12 cellular contexts compared by ENCODE assay signal in genomic region chr7:85104432-85105205, GRCh38.
A peak's percentile ranks its signal among the peaks of the same experiment; 100 is the strongest.
DNase-seq lines count a peak whose midpoint lies in the region; ATAC-seq, FAIRE-seq and TF ChIP-seq lines count a peak whose summit lies in the region.
"Had no signal": no experiment of that assay in that cellular context is flagged by ENCODE, and none has a peak within 500 bp of the region (broad histone marks: within the 10 kb centered on the region; RNA-seq: fewer than 3 reads in every experiment).

No MANE protein-coding gene starts in this region.

- intact Hi-C loops in endothelial cell of umbilical vein (cut with micrococcal nuclease) (loop anchor here (1.0 to 10.0 kb wide), 2 partner anchors 82 to 470 kb away; no protein-coding TSS in a partner anchor), Caco-2 (cut with micrococcal nuclease; ENCODE audit: unreplicated experiment) (no loop called here)

- no peaks in the 10 kb centered on the region for H3K9me3 Mint-ChIP-seq in activated T-cell treated with anti-CD3 and anti-CD28 coated beads, Interleukin-2, amount 50 U/mL, for 24 hours
- H3K9me3 Mint-ChIP-seq in Caco-2 (ENCODE audit: unreplicated experiment), result no peaks in the 10 kb centered on the region
- H3K9me3 Mint-ChIP-seq: activated T-helper 2 cell treated with anti-CD3 and anti-CD28 coated beads, Interferon-gamma antibody, Interleukin-2, Interleukin-4, amounts not matched to agents 10 μg/mL and 5 μg/mL and 100 μg/mL, durations not matched to agents 14 hours and 24 hours and 36 hours had no signal

- FAIRE-seq in endothelial cell of umbilical vein (lab: Jason Lieb, UNC), result peak; percentile 70

- no peaks in the 10 kb centered on the region for H3K27me3 Mint-ChIP-seq in activated T-cell treated with anti-CD3 and anti-CD28 coated beads, Interleukin-2, amount 50 U/mL, for 24 hours
- H3K27me3 Mint-ChIP-seq in Caco-2 (ENCODE audit: insufficient read depth, unreplicated experiment), result peaks cover 4% of the 10 kb centered on the region
- H3K27me3 Mint-ChIP-seq: CD4-positive, alpha-beta memory T cell had no signal

- no peaks in the 10 kb centered on the region for H3K36me3 Mint-ChIP-seq in activated T-cell treated with anti-CD3 and anti-CD28 coated beads, Interleukin-2, amount 50 U/mL, for 24 hours (ENCODE audit: low read depth)
- no peaks in the 10 kb centered on the region for H3K36me3 Mint-ChIP-seq in Caco-2 (ENCODE audit: insufficient read depth, unreplicated experiment)
- H3K36me3 Mint-ChIP-seq: CD4-positive, alpha-beta memory T cell had no signal

- H3K4me2 ChIP-seq in endothelial cell of umbilical vein (ENCODE audit: insufficient read depth, low read length), result peak overlapping the region; percentile 92

- no peak for TF ChIP-seq POLR2A in endothelial cell of umbilical vein (IDR thresholded peaks at IDR 0.05; ENCODE audit: low read depth, low read length)

- H3K9me3 ChIP-seq in endothelial cell of umbilical vein (replicated peaks; ENCODE audit: control insufficient read depth, insufficient read depth, low read length), result no peaks in the 10 kb centered on the region
- no peaks in the 10 kb centered on the region for H3K9me3 ChIP-seq in Caco-2

- TF ChIP-seq CTCF in endothelial cell of umbilical vein (IDR thresholded peaks at IDR 0.05; ENCODE audit: extremely low read depth in 1 of 2, insufficient read depth in 1 of 2, low read depth in 1 of 2, low read length in 2 of 2), result no peak
- TF ChIP-seq CTCF in omental fat pad (IDR thresholded peaks at IDR 0.05), result no peak
- no peak for TF ChIP-seq CTCF in Caco-2 (IDR thresholded peaks at IDR 0.05; ENCODE audit: insufficient read depth in 1 of 2, low read depth in 1 of 2, low read length in 1 of 2, severe bottlenecking in 1 of 2, unreplicated experiment in 1 of 2)

- peak overlapping the region; percentile 65 for H3K9ac ChIP-seq in endothelial cell of umbilical vein (replicated peaks; ENCODE audit: extremely low read depth, insufficient read depth, low read length)

- H3K4me3 ChIP-seq in endothelial cell of umbilical vein (replicated peaks in 1 of 3; ENCODE audit: insufficient read depth in 1 of 3, low read depth in 1 of 3, low read length in 3 of 3), result peak overlapping the region in 1 of 3 experiments; percentile 45
- H3K4me3 ChIP-seq in Caco-2 (ENCODE audit: low read depth, low read length), result no peak overlapping the region

- H3K9me1 ChIP-seq in endothelial cell of umbilical vein (replicated peaks; ENCODE audit: control insufficient read depth, extremely low read depth, insufficient read depth, low read length), result no peaks in the 10 kb centered on the region

- H3K4me1 Mint-ChIP-seq in activated T-cell treated with anti-CD3 and anti-CD28 coated beads, Interleukin-2, amount 50 U/mL, for 24 hours (ENCODE audit: low read depth), result no peaks in the 10 kb centered on the region
- H3K4me1 Mint-ChIP-seq in Caco-2 (ENCODE audit: low read depth, unreplicated experiment), result peaks cover 6% of the 10 kb centered on the region
- H3K4me1 Mint-ChIP-seq: CD4-positive, alpha-beta memory T cell had no signal

- no peaks in the 10 kb centered on the region for H3K27me3 ChIP-seq in endothelial cell of umbilical vein (ENCODE audit: control insufficient read depth in 2 of 2, insufficient read depth in 2 of 2, low read length in 2 of 2)
- H3K27me3 ChIP-seq in Caco-2 (replicated peaks; ENCODE audit: control insufficient read depth, insufficient read depth, low read length), result no peaks in the 10 kb centered on the region

- H3K79me2 ChIP-seq in endothelial cell of umbilical vein (ENCODE audit: control insufficient read depth, insufficient read depth, low read length), result no peaks in the 10 kb centered on the region

- DNase-seq in EL (peak; percentile 73), NOMO-1 (lab: John Stamatoyannopoulos, UW; ENCODE audit: unreplicated experiment in 2 of 2) (peak; percentile 65 to 93), endothelial cell of umbilical vein (ENCODE audit: low read depth, low spot score) (peak; percentile 80), omental fat pad (ENCODE audit: low spot score) (no peak), Caco-2 (no peak)
- no peak for DNase-seq in activated T-cell treated with anti-CD3 and anti-CD28 coated beads, Interleukin-2, amount 50 U/mL, for 24 hours
- no peak for DNase-seq in activated CD4-positive, alpha-beta T cell treated with anti-CD3 and anti-CD28 coated beads for 48 hours
- DNase-seq: activated CD4-positive, alpha-beta T cell treated with anti-CD3 and anti-CD28 coated beads for 4 hours; CD4-positive, alpha-beta memory T cell; NCI-H1436 treated with DMSO at 0.1 percent for 48 hours had no signal

- no peaks in the 10 kb centered on the region for H4K20me1 ChIP-seq in endothelial cell of umbilical vein (replicated peaks; ENCODE audit: control insufficient read depth, extremely low read depth, insufficient read depth, low read length)

- no peak overlapping the region for H3K27ac Mint-ChIP-seq in activated T-cell treated with anti-CD3 and anti-CD28 coated beads, Interleukin-2, amount 50 U/mL, for 24 hours
- H3K27ac Mint-ChIP-seq in Caco-2 (ENCODE audit: unreplicated experiment), result no peak overlapping the region
- H3K27ac Mint-ChIP-seq: activated T-helper 2 cell treated with anti-CD3 and anti-CD28 coated beads, Interferon-gamma antibody, Interleukin-2, Interleukin-4, amounts not matched to agents 10 μg/mL and 5 μg/mL and 100 μg/mL, durations not matched to agents 14 hours and 24 hours and 36 hours; CD4-positive, alpha-beta memory T cell had no signal

- H3K36me3 ChIP-seq in endothelial cell of umbilical vein (ENCODE audit: control insufficient read depth in 2 of 2, extremely low read depth in 1 of 2, insufficient read depth in 2 of 2, low read length in 2 of 2) (no peaks in the 10 kb centered on the region), Caco-2 (ENCODE audit: control insufficient read depth, insufficient read depth, low read length) (no peaks in the 10 kb centered on the region)

- POLR2A ChIA-PET in endothelial cell of umbilical vein (lab: Charles Lee) (no interaction called here), Caco-2 (lab: Charles Lee) (no interaction called here)

- H2AFZ ChIP-seq in endothelial cell of umbilical vein (ENCODE audit: low read depth, low read length), result peak overlapping the region; percentile 9

- CTCF ChIA-PET in endothelial cell of umbilical vein (lab: Charles Lee) (interaction anchor here (1.1 to 2.3 kb wide), 5 partner anchors 10 to 81 kb away, joined by 4 to 18 read pairs (median 6); partner anchors contain the start of gene SEMA3D), Caco-2 (lab: Charles Lee) (no interaction called here)

- BruUV-seq in endothelial cell of umbilical vein (replicated peaks; lab: Mats Ljungman, UMichigan) (no TSS peak), Caco-2 (replicated peaks; lab: Mats Ljungman, UMichigan) (no TSS peak)

- ATAC-seq in omental fat pad (ENCODE audit: low FRiP score) (peak; percentile 57), GM19023 (IDR thresholded peaks at IDR 0.05; ENCODE audit: unreplicated experiment) (no peak)

- dilution Hi-C loops in endothelial cell of umbilical vein (cut with MboI; ENCODE audit: extremely low pct_ligation_motif_present, low sequenced_read_pairs), result no loop called here

- peak overlapping the region; percentile 53 for H3K27ac ChIP-seq in endothelial cell of umbilical vein (ENCODE audit: insufficient read depth, low read depth, low read length)

- no peak overlapping the region for H3K4me3 Mint-ChIP-seq in activated T-cell treated with anti-CD3 and anti-CD28 coated beads, Interleukin-2, amount 50 U/mL, for 24 hours
- no peak overlapping the region for H3K4me3 Mint-ChIP-seq in Caco-2 (ENCODE audit: unreplicated experiment)
- H3K4me3 Mint-ChIP-seq: CD4-positive, alpha-beta memory T cell had no signal

- H3K4me1 ChIP-seq in endothelial cell of umbilical vein (ENCODE audit: control insufficient read depth, extremely low read depth, insufficient read depth, low read length) (peaks cover 52% of the 10 kb centered on the region), Caco-2 (peaks cover 4% of the 10 kb centered on the region; the same call in 1 of the 2 replicates)

TF ChIP-seq in endothelial cell of umbilical vein, 7 proteins besides CTCF, POLR2A, EP300 and RAD21:
- TF ChIP-seq GATA2 (IDR thresholded peaks at IDR 0.05; ENCODE audit: insufficient read depth, insufficient read length, low read depth, low read length) (peak; percentile 13), JUN (IDR thresholded peaks at IDR 0.05; ENCODE audit: borderline replicate concordance, insufficient read depth, insufficient read length, low read depth) (peak; percentile 69), POLR2AphosphoS5 (IDR thresholded peaks at IDR 0.05; ENCODE audit: insufficient read depth, low read depth, low read length) (peak; percentile 42), FOS (IDR thresholded peaks at IDR 0.05; ENCODE audit: borderline replicate concordance, insufficient read depth, low read length) (peak; percentile 74)
- TF ChIP-seq, protein P1, sequence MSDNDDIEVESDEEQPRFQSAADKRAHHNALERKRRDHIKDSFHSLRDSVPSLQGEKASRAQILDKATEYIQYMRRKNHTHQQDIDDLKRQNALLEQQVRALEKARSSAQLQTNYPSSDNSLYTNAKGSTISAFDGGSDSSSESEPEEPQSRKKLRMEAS (IDR thresholded peaks at IDR 0.05; ENCODE audit: insufficient read depth, insufficient read length), result no peak
TF ChIP-seq in endothelial cell of umbilical vein: peak in this region for 4.

Comparison
In these comparisons a context has a peak if more than half of its experiments do, and no peak if none do; other contexts are left out.
1. DNase-seq: peak in EL (single experiment), NOMO-1 (2 of 2) and endothelial cell of umbilical vein (single experiment); none in omental fat pad (single experiment), activated T-cell treated with anti-CD3 and anti-CD28 coated beads, Interleukin-2, amount 50 U/mL, for 24 hours (single experiment), Caco-2 (0 of 2) and activated CD4-positive, alpha-beta T cell treated with anti-CD3 and anti-CD28 coated beads for 48 hours (single experiment).